In the genomic region with DNA sequence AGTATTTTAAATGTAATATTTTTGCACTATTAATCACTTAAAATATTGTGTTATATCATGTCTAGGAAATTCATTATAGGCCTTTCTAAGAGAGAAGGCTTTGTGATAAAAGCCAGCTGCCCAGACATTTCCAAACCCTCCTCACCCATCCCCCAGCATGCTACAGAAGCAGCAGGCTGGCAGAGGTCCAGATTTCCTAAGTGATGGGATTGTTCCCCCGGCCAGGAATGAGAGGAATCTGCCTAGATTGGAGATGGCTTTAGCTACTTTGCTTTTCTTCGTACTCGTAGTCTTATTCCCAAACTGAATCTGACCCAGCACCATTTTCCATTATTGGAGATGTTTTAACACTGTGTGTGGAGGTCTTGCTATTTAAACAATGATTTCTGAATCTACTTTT, we compare ENCODE assay signal across 10 cellular contexts. TPM values are rescaled to one million over a fixed set of nuclear protein-coding genes. Genes with fewer than 3 reads are reported as not detected.
A peak's percentile ranks its signal among the peaks of the same experiment; 100 is the strongest.
DNase-seq lines count a peak whose midpoint lies in the region; ATAC-seq and TF ChIP-seq lines count a peak whose summit lies in the region.
"Had no signal": no experiment of that assay in that cellular context is flagged by ENCODE, and none has a peak within 500 bp of the region (broad histone marks: within the 10 kb centered on the region; RNA-seq: fewer than 3 reads in every experiment).

No MANE protein-coding gene starts in this region.

- no peaks in the 10 kb centered on the region for H3K9me3 ChIP-seq in CD4-positive, alpha-beta T cell (ENCODE audit: control insufficient read depth, low read length)
- H3K9me3 ChIP-seq: mucosa of descending colon had no signal

- no peaks in the 10 kb centered on the region for H3K9me3 Mint-ChIP-seq in CD4-positive, alpha-beta T cell
- H3K9me3 Mint-ChIP-seq: T-helper 1 cell treated with Interleukin-12 subunit alpha and Interleukin-12 subunit beta and Interleukin-4 antibody, amounts not matched to agents 30 μg/mL and 1 μg/mL, for 36 hours had no signal

- no peak overlapping the region for H3K27ac Mint-ChIP-seq in CD4-positive, alpha-beta T cell
- H3K27ac Mint-ChIP-seq: T-helper 1 cell treated with Interleukin-12 subunit alpha and Interleukin-12 subunit beta and Interleukin-4 antibody, amounts not matched to agents 30 μg/mL and 1 μg/mL, for 36 hours had no signal

- intact Hi-C loops in CD4-positive, alpha-beta T cell (cut with DNase I, micrococcal nuclease), result no loop called here

- H3K36me3 Mint-ChIP-seq in CD4-positive, alpha-beta T cell (ENCODE audit: low read depth), result no peaks in the 10 kb centered on the region

- no peak overlapping the region for H3K4me3 Mint-ChIP-seq in CD4-positive, alpha-beta T cell
- H3K4me3 Mint-ChIP-seq: T-helper 1 cell treated with Interleukin-12 subunit alpha and Interleukin-12 subunit beta and Interleukin-4 antibody, amounts not matched to agents 30 μg/mL and 1 μg/mL, for 36 hours had no signal

- DNase-seq in Daoy (ENCODE audit: low read depth) (peak; percentile 49), NCI-H2171 treated with DMSO at 0.1 percent for 48 hours (lab: John Stamatoyannopoulos, UW) (peak; percentile 93), ecto neural progenitor cell (ENCODE audit: low spot score) (peak; percentile 55), mucosa of gallbladder (ENCODE audit: low spot score) (peak; percentile 55), MV-4-11 (lab: John Stamatoyannopoulos, UW) (no peak), mesenteric fat pad (ENCODE audit: low spot score) (no peak)
- no peak for DNase-seq in CD4-positive, alpha-beta T cell

- no peaks in the 10 kb centered on the region for H3K27me3 Mint-ChIP-seq in CD4-positive, alpha-beta T cell

- no peak for ATAC-seq in HG02884 (IDR thresholded peaks at IDR 0.05; ENCODE audit: unreplicated experiment)
- no peak for ATAC-seq in CD4-positive, alpha-beta T cell (ENCODE audit: poor library complexity)
- ATAC-seq: mucosa of descending colon had no signal

- no peak overlapping the region for H3K27ac ChIP-seq in CD4-positive, alpha-beta T cell (ENCODE audit: low read depth, low read length)

- CTCF ChIA-PET in CD4-positive, alpha-beta T cell (lab: Charles Lee), result no interaction called here

- H3K4me1 Mint-ChIP-seq in CD4-positive, alpha-beta T cell (ENCODE audit: low read depth), result no peaks in the 10 kb centered on the region

- POLR2A ChIA-PET in CD4-positive, alpha-beta T cell (lab: Charles Lee), result no interaction called here

- no peak for TF ChIP-seq CTCF in CD4-positive, alpha-beta T cell (IDR thresholded peaks at IDR 0.05)

- no peaks in the 10 kb centered on the region for H3K27me3 ChIP-seq in CD4-positive, alpha-beta T cell (ENCODE audit: control insufficient read depth, insufficient read depth, low read length)

RNA-seq across cellular contexts. Expression of a gene that starts 29.4 kb away (rescaled TPM):
- total RNA-seq in Daoy (2014; rRNA removed; shearing (Covaris generic)), result 14.1 and 14.3 TPM in 2 replicates
- total RNA-seq in mucosa of gallbladder (70.3 TPM), mesenteric fat pad (47.2 TPM)
- under 1 TPM; 0.45 to 0.47 TPM for total RNA-seq in CD4-positive, alpha-beta T cell

Comparison
In these comparisons a context has a peak if more than half of its experiments do, and no peak if none do; other contexts are left out.
1. DNase-seq: peak in Daoy (single experiment), NCI-H2171 treated with DMSO at 0.1 percent for 48 hours (single experiment), ecto neural progenitor cell (single experiment) and mucosa of gallbladder (single experiment); none in MV-4-11 (single experiment), mesenteric fat pad (single experiment) and CD4-positive, alpha-beta T cell (0 of 10).
2. RNA of a gene that starts 29.4 kb away (total RNA-seq): 70.3 TPM in mucosa of gallbladder (single experiment), 47.2 TPM in mesenteric fat pad (single experiment) and 14.1 to 14.3 TPM in Daoy; 0.45 to 0.47 TPM in CD4-positive, alpha-beta T cell; every median in the first group is over 10 times any median in the second.